Comparison of ENCODE assay signal across 7 cellular contexts in the genomic region with DNA sequence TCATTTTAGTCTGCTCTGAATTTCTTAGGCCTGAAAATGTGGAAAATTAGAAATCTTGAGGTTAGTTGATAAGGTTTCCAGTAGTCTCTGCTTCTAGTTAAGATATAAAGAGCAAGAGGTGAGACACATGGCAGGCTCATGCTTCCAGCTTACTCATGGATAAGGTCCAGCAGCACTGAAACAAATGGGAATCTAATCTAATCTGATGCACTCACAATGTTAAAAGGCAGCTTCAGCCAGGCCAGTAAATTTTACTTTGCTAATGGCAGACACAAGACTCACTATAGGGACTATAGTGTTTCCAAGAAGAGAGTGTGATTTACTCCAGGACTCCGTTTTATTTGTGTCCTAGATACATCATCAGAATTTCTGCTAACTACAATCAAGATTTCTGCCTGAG.
"Had no signal": no experiment of that assay in that cellular context is flagged by ENCODE, and none has a peak within 500 bp of the region (broad histone marks: within the 10 kb centered on the region; RNA-seq: fewer than 3 reads in every experiment).

No MANE protein-coding gene starts in this region.

- H3K4me3 ChIP-seq: GM23338 had no signal

- ATAC-seq: GM23338 had no signal

- FAIRE-seq: H1, H54, HTR-8/SVneo had no signal

- DNase-seq: H9, HCEC 1CT, KBM-7 had no signal

- H2AFZ ChIP-seq: GM23338 had no signal

- H3K4me2 ChIP-seq: GM23338 had no signal
